In genomic region chr22:30326704-30327362, GRCh38 we compare ENCODE assay signal across 8 cellular contexts. TPM values are rescaled to one million over a fixed set of nuclear protein-coding genes. Genes with fewer than 3 reads are reported as not detected.
DNase-seq lines count a peak whose midpoint lies in the region; ATAC-seq, FAIRE-seq and TF ChIP-seq lines count a peak whose summit lies in the region.

Gene TBC1D10A (minus strand): TSS chr22:30326941. CDS start chr22:30326881, 60 bp downstream.

- H3K27me3 Mint-ChIP-seq in astrocyte (ENCODE audit: low read depth, unreplicated experiment): no peaks in the 10 kb centered on the region

- DNase-seq in GM18507 (ENCODE audit: extremely low spot score, insufficient read length, low read depth): peak; percentile 100
- peak; percentile 84 to 89 for DNase-seq in NCI-H1930 (lab: John Stamatoyannopoulos, UW)
- DNase-seq in T-helper 9 cell: peak; percentile 92
- DNase-seq in astrocyte (ENCODE audit: low read depth): peak; percentile 68
- DNase-seq in hepatic stellate cell (ENCODE audit: low spot score): peak; percentile 97
- DNase-seq in uterus: peak; percentile 86 to 87

- peak within 1 kb of the TSS; percentile 76 for H2AFZ ChIP-seq in astrocyte (ENCODE audit: low read depth, low read length)

- peak; percentile 94 for FAIRE-seq in GM18507 (lab: Jason Lieb, UNC)
- FAIRE-seq in astrocyte (lab: Jason Lieb, UNC): no peak

- H4K20me1 ChIP-seq in astrocyte (ENCODE audit: insufficient read depth, low read length): peaks cover 44% of the 10 kb centered on the region

- H3K79me2 ChIP-seq in astrocyte (ENCODE audit: insufficient read depth, low read length): peaks cover 46% of the 10 kb centered on the region

- intact Hi-C loops in uterus (cut with DNase I; ENCODE audit: low total_unique reads): no loop called here

- peak; percentile 90 for TF ChIP-seq POLR2A in uterus (IDR thresholded peaks at IDR 0.05)

- H3K36me3 ChIP-seq in astrocyte (ENCODE audit: insufficient read depth, low read length): peaks cover 8% of the 10 kb centered on the region
- H3K36me3 ChIP-seq in rectal smooth muscle tissue (ENCODE audit: control insufficient read depth, insufficient read depth, low read length): peaks cover 4% of the 10 kb centered on the region
- H3K36me3 ChIP-seq in uterus: no peaks in the 10 kb centered on the region

- H3K27me3 ChIP-seq in astrocyte (ENCODE audit: insufficient read depth, low read length) (no peaks in the 10 kb centered on the region), rectal smooth muscle tissue (ENCODE audit: control insufficient read depth, insufficient read depth, low read length) (no peaks in the 10 kb centered on the region), uterus (no peaks in the 10 kb centered on the region)

- H3K27ac ChIP-seq in astrocyte (ENCODE audit: low read depth, low read length) (peak within 1 kb of the TSS; percentile 79), rectal smooth muscle tissue (ENCODE audit: low read depth, low read length) (peak within 1 kb of the TSS; percentile 84), uterus (peak within 1 kb of the TSS; percentile 63 to 81)

- TF ChIP-seq CTCF in astrocyte (IDR thresholded peaks at IDR 0.05; ENCODE audit: insufficient read depth, low read depth, low read length): no peak
- TF ChIP-seq CTCF in uterus (IDR thresholded peaks at IDR 0.05): peak in 1 of 4 experiments; percentile 5

- ATAC-seq in HG02970 (IDR thresholded peaks at IDR 0.05; ENCODE audit: low FRiP score, unreplicated experiment): peak; percentile 87

- H3K9me3 Mint-ChIP-seq in astrocyte (ENCODE audit: unreplicated experiment): no peaks in the 10 kb centered on the region

- peak within 1 kb of the TSS; percentile 99 for H3K4me2 ChIP-seq in astrocyte (ENCODE audit: low read length)

- peak within 1 kb of the TSS; percentile 92 for H3K4me3 Mint-ChIP-seq in astrocyte (ENCODE audit: unreplicated experiment)

- H3K4me3 ChIP-seq in astrocyte (ENCODE audit: insufficient read depth, low read depth, low read length): peak within 1 kb of the TSS; percentile 77
- H3K4me3 ChIP-seq in rectal smooth muscle tissue (ENCODE audit: low read length): peak within 1 kb of the TSS; percentile 92
- H3K4me3 ChIP-seq in uterus: peak within 1 kb of the TSS; percentile 67 to 71

- H3K27ac Mint-ChIP-seq in astrocyte (ENCODE audit: unreplicated experiment): peak within 1 kb of the TSS; percentile 67

- no peaks in the 10 kb centered on the region for H3K9me3 ChIP-seq in astrocyte (ENCODE audit: insufficient read depth, low read depth, low read length)
- no peaks in the 10 kb centered on the region for H3K9me3 ChIP-seq in uterus

- H3K9ac ChIP-seq in astrocyte (ENCODE audit: low read length): peak within 1 kb of the TSS; percentile 95
- H3K9ac ChIP-seq in rectal smooth muscle tissue (ENCODE audit: low read length): peak within 1 kb of the TSS; percentile 90

- H3K36me3 Mint-ChIP-seq in astrocyte (ENCODE audit: low read depth, unreplicated experiment): peaks cover 3% of the 10 kb centered on the region

- peaks cover 30% of the 10 kb centered on the region for H3K4me1 Mint-ChIP-seq in astrocyte (ENCODE audit: low read depth, unreplicated experiment)

- H3K4me1 ChIP-seq in astrocyte (ENCODE audit: insufficient read depth, low read length) (peaks cover 30% of the 10 kb centered on the region), rectal smooth muscle tissue (ENCODE audit: control insufficient read depth, insufficient read depth, low read length) (peaks cover 19% of the 10 kb centered on the region), uterus (peaks cover 0 to 4% of the 10 kb centered on the region in 2 donors)

RNA-seq across cellular contexts. Expression of gene TBC1D10A, which starts in this region (rescaled TPM):
- 32.7 and 33.3 TPM in 2 replicates for total RNA-seq in astrocyte
- total RNA-seq in uterus: 10 to 100 TPM in 2 of 4 donors, 1 to 10 TPM in 2; 2.8 to 33.6 (median 10.0) TPM

Comparison
In these comparisons a context has a peak if more than half of its experiments do, and no peak if none do; other contexts are left out.
1. Peak in every context shown above with its lines: DNase-seq, ATAC-seq, H3K4me3 ChIP-seq and H3K27ac ChIP-seq.